Comparison of ENCODE assay signal across 26 cellular contexts in genomic region chr2:75495862-75496261, GRCh38.
"Had no signal": no experiment of that assay in that cellular context is flagged by ENCODE, and none has a peak within 500 bp of the region (broad histone marks: within the 10 kb centered on the region; RNA-seq: fewer than 3 reads in every experiment).

No MANE protein-coding gene starts in this region.

- H3K79me2 ChIP-seq: hepatocyte had no signal

- DNase-seq: activated CD4-positive, alpha-beta memory T cell treated with anti-CD3 and anti-CD28 coated beads for 36 hours; activated CD4-positive, alpha-beta T cell treated with anti-CD3 and anti-CD28 coated beads for 48 hours; activated CD4-positive, CD25-positive, alpha-beta regulatory T cell; activated effector memory CD4-positive, alpha-beta T cell treated with Interleukin-2 at 50 U/mL for 16 hours; activated naive CD4-positive, alpha-beta T cell treated with anti-CD3 and anti-CD28 coated beads for 36 hours; activated naive CD8-positive, alpha-beta T cell treated with anti-CD3 and anti-CD28 coated beads, Interleukin-2, amount 10 ng/mL, durations not matched to agents 7 days and 5 days; activated T-cell treated with anti-CD3 and anti-CD28 coated beads, Interleukin-2, amount 50 U/mL, for 72 hours; amniotic stem cell; effector memory CD4-positive, alpha-beta T cell; foreskin melanocyte; glutamatergic neuron; immature natural killer cell; kidney glomerular epithelial cell; left ventricle myocardium inferior; naive thymus-derived CD8-positive, alpha-beta T cell; sigmoid colon; stimulated activated CD4-positive, alpha-beta T cell treated with anti-CD3 and anti-CD28 coated beads, Interleukin-2, amount 100 ng/mL, for 48 hours; stimulated activated CD8-positive, alpha-beta memory T cell treated with anti-CD3 and anti-CD28 coated beads, Interleukin-4, amount 100 ng/mL, for 48 hours; stimulated activated naive B cell treated with anti-CD40 and anti-IgM and Interleukin-4, amounts not matched to agents 10 μg/mL and 1 μg/mL and 100 μg/mL, for 72 hours; testis; trophoblast cell had no signal

- H3K4me2 ChIP-seq: hepatocyte had no signal

- H3K9me3 Mint-ChIP-seq: activated CD4-positive, alpha-beta memory T cell treated with anti-CD3 and anti-CD28 coated beads for 36 hours; activated naive CD4-positive, alpha-beta T cell treated with anti-CD3 and anti-CD28 coated beads for 36 hours; activated naive CD8-positive, alpha-beta T cell treated with anti-CD3 and anti-CD28 coated beads, Interleukin-2, amount 10 ng/mL, durations not matched to agents 7 days and 5 days; activated T-cell treated with anti-CD3 and anti-CD28 coated beads, Interleukin-2, amount 50 U/mL, for 72 hours; central memory CD8-positive, alpha-beta T cell; mesothelial cell of epicardium; naive thymus-derived CD8-positive, alpha-beta T cell; stimulated activated naive B cell treated with anti-CD40 and anti-IgM and Interleukin-4, amounts not matched to agents 10 μg/mL and 1 μg/mL and 100 μg/mL, for 72 hours had no signal

- H3K27me3 ChIP-seq: breast epithelium, hepatocyte, sigmoid colon, testis, vagina had no signal

- H3K27ac Mint-ChIP-seq: activated CD4-positive, alpha-beta memory T cell treated with anti-CD3 and anti-CD28 coated beads for 36 hours; activated naive CD4-positive, alpha-beta T cell treated with anti-CD3 and anti-CD28 coated beads for 36 hours; activated naive CD8-positive, alpha-beta T cell treated with anti-CD3 and anti-CD28 coated beads, Interleukin-2, amount 10 ng/mL, durations not matched to agents 7 days and 5 days; activated T-cell treated with anti-CD3 and anti-CD28 coated beads, Interleukin-2, amount 50 U/mL, for 72 hours; immature natural killer cell; mesothelial cell of epicardium; naive thymus-derived CD8-positive, alpha-beta T cell; stimulated activated naive B cell treated with anti-CD40 and anti-IgM and Interleukin-4, amounts not matched to agents 10 μg/mL and 1 μg/mL and 100 μg/mL, for 72 hours had no signal

- H3K9me3 ChIP-seq: breast epithelium, left ventricle myocardium inferior, sigmoid colon, testis, vagina had no signal

- H3K4me3 Mint-ChIP-seq: activated CD4-positive, alpha-beta memory T cell treated with anti-CD3 and anti-CD28 coated beads for 36 hours; activated naive CD4-positive, alpha-beta T cell treated with anti-CD3 and anti-CD28 coated beads for 36 hours; activated naive CD8-positive, alpha-beta T cell treated with anti-CD3 and anti-CD28 coated beads, Interleukin-2, amount 10 ng/mL, durations not matched to agents 7 days and 5 days; activated T-cell treated with anti-CD3 and anti-CD28 coated beads, Interleukin-2, amount 50 U/mL, for 72 hours; central memory CD8-positive, alpha-beta T cell; immature natural killer cell; mesothelial cell of epicardium; naive thymus-derived CD8-positive, alpha-beta T cell; stimulated activated naive B cell treated with anti-CD40 and anti-IgM and Interleukin-4, amounts not matched to agents 10 μg/mL and 1 μg/mL and 100 μg/mL, for 72 hours had no signal

- H2AFZ ChIP-seq: hepatocyte had no signal

- H3K4me3 ChIP-seq: breast epithelium, hepatocyte, left ventricle myocardium inferior, sigmoid colon, testis, vagina had no signal

- ATAC-seq: activated T-cell treated with anti-CD3 and anti-CD28 coated beads, Interleukin-2, amount 50 U/mL, for 72 hours; naive thymus-derived CD8-positive, alpha-beta T cell; stimulated activated naive B cell treated with anti-CD40 and anti-IgM and Interleukin-4, amounts not matched to agents 10 μg/mL and 1 μg/mL and 100 μg/mL, for 72 hours had no signal

- H3K36me3 Mint-ChIP-seq: activated CD4-positive, alpha-beta memory T cell treated with anti-CD3 and anti-CD28 coated beads for 36 hours; activated naive CD8-positive, alpha-beta T cell treated with anti-CD3 and anti-CD28 coated beads, Interleukin-2, amount 10 ng/mL, durations not matched to agents 7 days and 5 days; immature natural killer cell; naive thymus-derived CD8-positive, alpha-beta T cell; stimulated activated naive B cell treated with anti-CD40 and anti-IgM and Interleukin-4, amounts not matched to agents 10 μg/mL and 1 μg/mL and 100 μg/mL, for 72 hours had no signal

- H3K4me1 ChIP-seq: breast epithelium, sigmoid colon, testis, vagina had no signal

- H3K27ac ChIP-seq: breast epithelium, hepatocyte, left ventricle myocardium inferior, sigmoid colon, testis, vagina had no signal

- H3K4me1 Mint-ChIP-seq: activated naive CD8-positive, alpha-beta T cell treated with anti-CD3 and anti-CD28 coated beads, Interleukin-2, amount 10 ng/mL, durations not matched to agents 7 days and 5 days; central memory CD8-positive, alpha-beta T cell; immature natural killer cell; naive thymus-derived CD8-positive, alpha-beta T cell; stimulated activated naive B cell treated with anti-CD40 and anti-IgM and Interleukin-4, amounts not matched to agents 10 μg/mL and 1 μg/mL and 100 μg/mL, for 72 hours had no signal

- H3K36me3 ChIP-seq: breast epithelium, left ventricle myocardium inferior, sigmoid colon, vagina had no signal
